10 cellular contexts compared by ENCODE assay signal in genomic region chr20:44805991-44806729, GRCh38. TPM values are rescaled to one million over a fixed set of nuclear protein-coding genes. Genes with fewer than 3 reads are reported as not detected.
DNase-seq lines count a peak whose midpoint lies in the region; ATAC-seq and TF ChIP-seq lines count a peak whose summit lies in the region.
"Had no signal": no experiment of that assay in that cellular context is flagged by ENCODE, and none has a peak within 500 bp of the region (broad histone marks: within the 10 kb centered on the region; RNA-seq: fewer than 3 reads in every experiment).

No MANE protein-coding gene starts in this region.

- H3K36me3 ChIP-seq in prostate gland = no peaks in the 10 kb centered on the region

- peak overlapping the region; percentile 89 for H3K27ac Mint-ChIP-seq in glutamatergic neuron (ENCODE audit: unreplicated experiment)

- H3K36me3 Mint-ChIP-seq in glutamatergic neuron (ENCODE audit: unreplicated experiment) = no peaks in the 10 kb centered on the region

- H3K4me1 Mint-ChIP-seq in glutamatergic neuron (ENCODE audit: low read depth, unreplicated experiment) = peaks cover 62% of the 10 kb centered on the region

- intact Hi-C loops in sciatic nerve (cut with DNase I) = no loop called here
- intact Hi-C loops in prostate gland (cut with DNase I) = loop anchor here (5.0 kb wide), 2 partner anchors 51 to 59 kb away; partner anchors contain the start of gene KCNK15

- peaks cover 16% of the 10 kb centered on the region for H3K27me3 Mint-ChIP-seq in glutamatergic neuron (ENCODE audit: unreplicated experiment)

- DNase-seq in GM12865 (ENCODE audit: low read depth) (peak; percentile 3), RPMI7951 (ENCODE audit: low read depth) (peak; percentile 71), glutamatergic neuron (peak; percentile 91), sciatic nerve (ENCODE audit: low spot score) (peak; percentile 73), prostate gland (ENCODE audit: low spot score) (no peak), NCI-H2081 treated with DMSO at 0.1 percent for 48 hours (lab: John Stamatoyannopoulos, UW) (no peak)
- DNase-seq: activated effector memory CD4-positive, alpha-beta T cell treated with Interleukin-2 at 50 U/mL for 16 hours had no signal

- peak overlapping the region; percentile 97 for H3K4me3 Mint-ChIP-seq in glutamatergic neuron (ENCODE audit: unreplicated experiment)

- 24% methylated on average over 9 of the region's 9 CpGs for WGBS in prostate gland

- no peak for TF ChIP-seq POLR2A in prostate gland (IDR thresholded peaks at IDR 0.05)

- H3K9me3 Mint-ChIP-seq in glutamatergic neuron (ENCODE audit: unreplicated experiment) = peaks cover 19% of the 10 kb centered on the region

- H3K4me1 ChIP-seq in prostate gland (replicated peaks) = no peaks in the 10 kb centered on the region

- ATAC-seq in sciatic nerve (peak; percentile 92), GM21786 (IDR thresholded peaks at IDR 0.05; ENCODE audit: unreplicated experiment) (no peak), HG03280 (IDR thresholded peaks at IDR 0.05; ENCODE audit: unreplicated experiment) (no peak)

- peaks cover 8% of the 10 kb centered on the region for H3K27me3 ChIP-seq in prostate gland (replicated peaks; ENCODE audit: insufficient read depth)

- H3K9me3 ChIP-seq in prostate gland = no peaks in the 10 kb centered on the region

- H3K4me3 ChIP-seq in GM12865 (ENCODE audit: low read depth, low read length) (no peak overlapping the region), prostate gland (no peak overlapping the region)

- H3K27ac ChIP-seq in prostate gland = no peak overlapping the region

- TF ChIP-seq CTCF in GM12865 (IDR thresholded peaks at IDR 0.05; ENCODE audit: insufficient read depth, low read depth, low read length, missing control alignments) = no peak
- TF ChIP-seq CTCF in glutamatergic neuron (IDR thresholded peaks at IDR 0.05; ENCODE audit: partially characterized antibody, unreplicated experiment) = no peak
- no peak for TF ChIP-seq CTCF in prostate gland (IDR thresholded peaks at IDR 0.05)

RNA-seq across cellular contexts. Expression of gene RIMS4, which starts 4.2 kb away (rescaled TPM):
- not detected in 2 replicates for total RNA-seq in RPMI7951 (2014; rRNA removed; shearing (Covaris generic))
- total RNA-seq in glutamatergic neuron (ENCODE audit: unreplicated experiment) = 96.1 TPM
- total RNA-seq in sciatic nerve = 8.0 TPM
- 10 to 100 TPM in 1 of 2 donors, 1 to 10 TPM in 1; 1.0 to 61.9 TPM for total RNA-seq in prostate gland
- total RNA-seq: OCI-LY7 had no signal

Comparison
In these comparisons a context has a peak if more than half of its experiments do, and no peak if none do; other contexts are left out.
1. DNase-seq: peak in GM12865 (single experiment), RPMI7951 (single experiment), glutamatergic neuron (single experiment) and sciatic nerve (single experiment); none in prostate gland (single experiment) and NCI-H2081 treated with DMSO at 0.1 percent for 48 hours (single experiment).